ENCODE assay signal across 18 cellular contexts in the genomic region with DNA sequence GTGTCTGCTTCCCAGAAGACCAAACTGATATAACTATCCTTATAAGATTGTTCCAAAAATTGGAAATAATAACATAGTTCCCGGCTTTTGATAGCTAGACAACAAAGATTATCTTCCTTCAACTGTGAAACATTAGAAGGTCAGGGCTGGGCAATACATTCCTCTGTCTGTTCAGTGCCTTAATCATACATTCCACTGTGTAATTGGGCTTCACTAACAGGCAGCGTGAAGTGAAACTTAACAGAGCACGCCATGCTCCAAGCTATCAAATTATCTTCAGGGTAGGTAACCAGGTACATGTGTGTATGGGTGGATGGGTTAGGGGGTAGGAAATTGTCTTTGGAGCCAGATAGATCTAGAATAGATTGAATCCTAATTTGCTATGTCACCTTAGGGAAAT. TPM values are rescaled to one million over a fixed set of nuclear protein-coding genes. Genes with fewer than 3 reads are reported as not detected.
A peak's percentile ranks its signal among the peaks of the same experiment; 100 is the strongest.
DNase-seq lines count a peak whose midpoint lies in the region; ATAC-seq and TF ChIP-seq lines count a peak whose summit lies in the region.
"Had no signal": no experiment of that assay in that cellular context is flagged by ENCODE, and none has a peak within 500 bp of the region (broad histone marks: within the 10 kb centered on the region; RNA-seq: fewer than 3 reads in every experiment).

No MANE protein-coding gene starts in this region.

- intact Hi-C loops in sciatic nerve (cut with DNase I) = loop anchor here (2.0 kb wide), 1 partner anchor 47 kb away; no protein-coding TSS in a partner anchor

- TF ChIP-seq CTCF in HFFc6 (IDR thresholded peaks at IDR 0.05) (no peak), BE2C (IDR thresholded peaks at IDR 0.05; ENCODE audit: low read depth, low read length) (no peak)

- H3K36me3 ChIP-seq in BE2C = no peaks in the 10 kb centered on the region
- H3K36me3 ChIP-seq: breast epithelium, Peyer's patch had no signal

- ATAC-seq in sciatic nerve = peak; percentile 33
- no peak for ATAC-seq in GM21367 (IDR thresholded peaks at IDR 0.05; ENCODE audit: unreplicated experiment)
- ATAC-seq in HG02623 (IDR thresholded peaks at IDR 0.05; ENCODE audit: unreplicated experiment) = no peak
- ATAC-seq: activated CD4-positive, CD25-positive, alpha-beta regulatory T cell treated with anti-CD3 and anti-CD28 coated beads, Interleukin-2, amount 50 U/mL, for 24 hours; naive thymus-derived CD4-positive, alpha-beta T cell; stimulated activated effector memory CD8-positive, alpha-beta T cell treated with anti-CD3 and anti-CD28 coated beads, Interleukin-12 subunit alpha, Interleukin-12 subunit beta, amount 100 ng/mL, for 72 hours had no signal

- no peaks in the 10 kb centered on the region for H3K4me1 ChIP-seq in BE2C
- H3K4me1 ChIP-seq: breast epithelium, Peyer's patch had no signal

- no peak for DNase-seq in HFFc6
- peak; percentile 39 for DNase-seq in RPMI7951 (ENCODE audit: low read depth)
- peak; percentile 76 for DNase-seq in glomerular visceral epithelial cell (ENCODE audit: extremely low spot score)
- DNase-seq in sciatic nerve (ENCODE audit: low spot score) = no peak
- no peak for DNase-seq in BE2C
- DNase-seq: activated naive CD4-positive, alpha-beta T cell treated with Interleukin-2 at 50 U/mL for 16 hours; CD8-positive, alpha-beta memory T cell; naive thymus-derived CD4-positive, alpha-beta T cell; NCI-H510A treated with DMSO at 0.1 percent for 48 hours; Peyer's patch; stimulated activated CD4-positive, alpha-beta T cell treated with anti-CD3 and anti-CD28 coated beads, Interleukin-4, amount 100 ng/mL, for 4 hours had no signal

- H3K36me3 Mint-ChIP-seq in HFFc6 (ENCODE audit: low read depth) = no peaks in the 10 kb centered on the region
- H3K36me3 Mint-ChIP-seq: CD8-positive, alpha-beta memory T cell; naive thymus-derived CD4-positive, alpha-beta T cell; stimulated activated effector memory CD8-positive, alpha-beta T cell treated with anti-CD3 and anti-CD28 coated beads, Interleukin-12 subunit alpha, Interleukin-12 subunit beta, amount 100 ng/mL, for 72 hours had no signal

- H3K27me3 ChIP-seq in BE2C = no peaks in the 10 kb centered on the region
- H3K27me3 ChIP-seq: breast epithelium, Peyer's patch had no signal

- H3K4me3 ChIP-seq in BE2C (ENCODE audit: low read depth, low read length) = no peak overlapping the region
- H3K4me3 ChIP-seq: breast epithelium, Peyer's patch had no signal

- H3K9me3 ChIP-seq in BE2C = no peaks in the 10 kb centered on the region
- H3K9me3 ChIP-seq: breast epithelium, Peyer's patch had no signal

- H3K27ac Mint-ChIP-seq in HFFc6 = no peak overlapping the region
- H3K27ac Mint-ChIP-seq: CD8-positive, alpha-beta memory T cell; IgD-negative memory B cell; naive thymus-derived CD4-positive, alpha-beta T cell; stimulated activated effector memory CD8-positive, alpha-beta T cell treated with anti-CD3 and anti-CD28 coated beads, Interleukin-12 subunit alpha, Interleukin-12 subunit beta, amount 100 ng/mL, for 72 hours; T-helper 1 cell treated with Interleukin-12 subunit alpha and Interleukin-12 subunit beta and Interleukin-4 antibody, amounts not matched to agents 30 μg/mL and 1 μg/mL, for 36 hours had no signal

- peaks cover 13% of the 10 kb centered on the region for H3K4me1 Mint-ChIP-seq in HFFc6 (ENCODE audit: low read depth)
- H3K4me1 Mint-ChIP-seq: CD8-positive, alpha-beta memory T cell; naive thymus-derived CD4-positive, alpha-beta T cell; stimulated activated effector memory CD8-positive, alpha-beta T cell treated with anti-CD3 and anti-CD28 coated beads, Interleukin-12 subunit alpha, Interleukin-12 subunit beta, amount 100 ng/mL, for 72 hours had no signal

- H3K4me3 Mint-ChIP-seq in HFFc6 = peak overlapping the region; percentile 4; the same call in 1 of the 2 replicates
- H3K4me3 Mint-ChIP-seq: CD8-positive, alpha-beta memory T cell; IgD-negative memory B cell; naive thymus-derived CD4-positive, alpha-beta T cell; stimulated activated effector memory CD8-positive, alpha-beta T cell treated with anti-CD3 and anti-CD28 coated beads, Interleukin-12 subunit alpha, Interleukin-12 subunit beta, amount 100 ng/mL, for 72 hours; T-helper 1 cell treated with Interleukin-12 subunit alpha and Interleukin-12 subunit beta and Interleukin-4 antibody, amounts not matched to agents 30 μg/mL and 1 μg/mL, for 36 hours had no signal

- H3K27me3 Mint-ChIP-seq in HFFc6 (ENCODE audit: insufficient read depth) = peaks cover 3% of the 10 kb centered on the region; the same call in 1 of the 2 replicates
- H3K27me3 Mint-ChIP-seq: IgD-negative memory B cell had no signal

- no peaks in the 10 kb centered on the region for H3K9me3 Mint-ChIP-seq in HFFc6
- H3K9me3 Mint-ChIP-seq: CD8-positive, alpha-beta memory T cell; IgD-negative memory B cell; naive thymus-derived CD4-positive, alpha-beta T cell; stimulated activated effector memory CD8-positive, alpha-beta T cell treated with anti-CD3 and anti-CD28 coated beads, Interleukin-12 subunit alpha, Interleukin-12 subunit beta, amount 100 ng/mL, for 72 hours; T-helper 1 cell treated with Interleukin-12 subunit alpha and Interleukin-12 subunit beta and Interleukin-4 antibody, amounts not matched to agents 30 μg/mL and 1 μg/mL, for 36 hours had no signal

RNA-seq across cellular contexts. Expression of a gene that starts 23.5 kb away (rescaled TPM):
- total RNA-seq in HFFc6 (2021; fragmentation: NEBNext Ultra II Directional; extraction: Animal tissue kit (Norgen Biotek cat#: 25700)) = 10 to 100 TPM; 32.0 to 46.6 (median 39.9) TPM
- total RNA-seq in RPMI7951 (2014; rRNA removed; shearing (Covaris generic)) = 32.9 and 49.2 TPM in 2 replicates
- 51.4 TPM for total RNA-seq in sciatic nerve
- polyA plus RNA-seq in BE2C (2012; ENCODE audit: insufficient read depth, insufficient read length, low read depth) = 13.7 TPM

Comparison
In these comparisons a context has a peak if more than half of its experiments do, and no peak if none do; other contexts are left out.
1. DNase-seq: peak in RPMI7951 (single experiment) and glomerular visceral epithelial cell (single experiment); none in HFFc6 (single experiment), sciatic nerve (single experiment) and BE2C (single experiment).